ENCODE assay signal across 9 cellular contexts in genomic region chr2:173590278-173590811, GRCh38.
DNase-seq lines count a peak whose midpoint lies in the region; ATAC-seq and TF ChIP-seq lines count a peak whose summit lies in the region.
"Had no signal": no experiment of that assay in that cellular context is flagged by ENCODE, and none has a peak within 500 bp of the region (broad histone marks: within the 10 kb centered on the region; RNA-seq: fewer than 3 reads in every experiment).

No MANE protein-coding gene starts in this region.

- peaks cover 4 to 5% of the 10 kb centered on the region in 2 donors for H3K36me3 Mint-ChIP-seq in activated T-cell treated with anti-CD3 and anti-CD28 coated beads, Interleukin-2, amount 50 U/mL, for 72 hours (ENCODE audit: insufficient read depth in 2 of 2)
- H3K36me3 Mint-ChIP-seq in stimulated activated naive B cell treated with anti-CD40 and anti-IgM and Interleukin-4, amounts not matched to agents 10 μg/mL and 1 μg/mL and 100 μg/mL, for 72 hours: peaks cover 0 to 6% of the 10 kb centered on the region in 2 donors

- H3K4me1 ChIP-seq in adipocyte (ENCODE audit: control insufficient read depth, insufficient read depth, low read length) (peaks cover 14% of the 10 kb centered on the region), ovary (ENCODE audit: insufficient read depth) (no peaks in the 10 kb centered on the region)

- CTCF ChIA-PET in AG04450 (lab: Charles Lee): interaction anchor here (0.8 to 1.2 kb wide), 3 partner anchors 187 to 751 kb away, joined by 3 to 5 read pairs (median 4); no protein-coding TSS in a partner anchor

- peaks cover 2 to 3% of the 10 kb centered on the region in 2 donors for H3K9me3 Mint-ChIP-seq in activated T-cell treated with anti-CD3 and anti-CD28 coated beads, Interleukin-2, amount 50 U/mL, for 72 hours
- peaks cover 15 to 16% of the 10 kb centered on the region in 2 donors for H3K9me3 Mint-ChIP-seq in stimulated activated naive B cell treated with anti-CD40 and anti-IgM and Interleukin-4, amounts not matched to agents 10 μg/mL and 1 μg/mL and 100 μg/mL, for 72 hours

- H3K27ac ChIP-seq in AG04450 (ENCODE audit: low read depth, low read length) (peak overlapping the region; percentile 84), ovary (no peak overlapping the region)

- TF ChIP-seq CTCF in AG04450 (IDR thresholded peaks at IDR 0.05; ENCODE audit: low read depth, low read length) (no peak), ovary (IDR thresholded peaks at IDR 0.05) (no peak)

- POLR2A ChIA-PET in AG04450 (lab: Yijun Ruan, JAX): no interaction called here

- peak; percentile 82 for DNase-seq in AG04450 (ENCODE audit: low read depth, low spot score)
- DNase-seq in NCI-H1092 treated with DMSO at 0.1 percent for 48 hours (lab: John Stamatoyannopoulos, UW): peak; percentile 97
- DNase-seq in adipocyte (ENCODE audit: low read depth): peak; percentile 94
- DNase-seq in iPS-NIHi11 (ENCODE audit: low spot score): peak; percentile 47
- DNase-seq in ovary: no peak
- no peak for DNase-seq in activated T-cell treated with anti-CD3 and anti-CD28 coated beads, Interleukin-2, amount 50 U/mL, for 72 hours
- no peak for DNase-seq in stimulated activated naive B cell treated with anti-CD40 and anti-IgM and Interleukin-4, amounts not matched to agents 10 μg/mL and 1 μg/mL and 100 μg/mL, for 72 hours
- DNase-seq: KBM-7 had no signal

- TF ChIP-seq EP300 in ovary (IDR thresholded peaks at IDR 0.05): no peak

- no peaks in the 10 kb centered on the region for H3K27me3 ChIP-seq in AG04450 (ENCODE audit: control insufficient read depth, insufficient read depth, low read length)
- H3K27me3 ChIP-seq in adipocyte (replicated peaks; ENCODE audit: control insufficient read depth, insufficient read depth, low read length): no peaks in the 10 kb centered on the region
- H3K27me3 ChIP-seq in ovary: no peaks in the 10 kb centered on the region

- H3K9me3 ChIP-seq in AG04450 (ENCODE audit: control insufficient read depth, insufficient read depth, low read length) (peaks cover 14% of the 10 kb centered on the region), adipocyte (ENCODE audit: control insufficient read depth, low read length) (peaks cover 6% of the 10 kb centered on the region), ovary (no peaks in the 10 kb centered on the region)

- H3K9ac ChIP-seq in adipocyte (ENCODE audit: low read length): no peak overlapping the region

- 70 to 81% (median 77%) methylated on average over 6 of the region's 6 CpGs for WGBS in ovary, 3 donors

- no peak overlapping the region for H3K27ac Mint-ChIP-seq in activated T-cell treated with anti-CD3 and anti-CD28 coated beads, Interleukin-2, amount 50 U/mL, for 72 hours
- no peak overlapping the region for H3K27ac Mint-ChIP-seq in stimulated activated naive B cell treated with anti-CD40 and anti-IgM and Interleukin-4, amounts not matched to agents 10 μg/mL and 1 μg/mL and 100 μg/mL, for 72 hours

- peaks cover 6% of the 10 kb centered on the region for H3K27me3 Mint-ChIP-seq in activated T-cell treated with anti-CD3 and anti-CD28 coated beads, Interleukin-2, amount 50 U/mL, for 72 hours (ENCODE audit: low read depth)
- peaks cover 12 to 16% of the 10 kb centered on the region in 2 donors for H3K27me3 Mint-ChIP-seq in stimulated activated naive B cell treated with anti-CD40 and anti-IgM and Interleukin-4, amounts not matched to agents 10 μg/mL and 1 μg/mL and 100 μg/mL, for 72 hours

- TF ChIP-seq POLR2A in ovary (IDR thresholded peaks at IDR 0.05): no peak

- no peaks in the 10 kb centered on the region for H3K4me1 Mint-ChIP-seq in activated T-cell treated with anti-CD3 and anti-CD28 coated beads, Interleukin-2, amount 50 U/mL, for 72 hours (ENCODE audit: low read depth)
- no peaks in the 10 kb centered on the region for H3K4me1 Mint-ChIP-seq in stimulated activated naive B cell treated with anti-CD40 and anti-IgM and Interleukin-4, amounts not matched to agents 10 μg/mL and 1 μg/mL and 100 μg/mL, for 72 hours

- no peak for ATAC-seq in GM18519 (IDR thresholded peaks at IDR 0.05; ENCODE audit: low FRiP score, unreplicated experiment)
- no peak for ATAC-seq in activated T-cell treated with anti-CD3 and anti-CD28 coated beads, Interleukin-2, amount 50 U/mL, for 72 hours (replicated peaks in 1 of 2)
- no peak for ATAC-seq in stimulated activated naive B cell treated with anti-CD40 and anti-IgM and Interleukin-4, amounts not matched to agents 10 μg/mL and 1 μg/mL and 100 μg/mL, for 72 hours (replicated peaks)

- intact Hi-C loops in ovary (cut with DNase I): no loop called here

- H3K36me3 ChIP-seq in adipocyte (ENCODE audit: control insufficient read depth, insufficient read depth, low read length, severe bottlenecking) (no peaks in the 10 kb centered on the region), ovary (no peaks in the 10 kb centered on the region)

- H3K4me3 ChIP-seq in AG04450 (ENCODE audit: low read depth, low read length) (no peak overlapping the region), adipocyte (ENCODE audit: low read length) (no peak overlapping the region), ovary (no peak overlapping the region)

- H3K4me3 Mint-ChIP-seq in activated T-cell treated with anti-CD3 and anti-CD28 coated beads, Interleukin-2, amount 50 U/mL, for 72 hours: no peak overlapping the region
- H3K4me3 Mint-ChIP-seq in stimulated activated naive B cell treated with anti-CD40 and anti-IgM and Interleukin-4, amounts not matched to agents 10 μg/mL and 1 μg/mL and 100 μg/mL, for 72 hours: no peak overlapping the region

Comparison
In these comparisons a context has a peak if more than half of its experiments do, and no peak if none do; other contexts are left out.
1. DNase-seq: peak in AG04450 (single experiment), NCI-H1092 treated with DMSO at 0.1 percent for 48 hours (single experiment), adipocyte (single experiment) and iPS-NIHi11 (single experiment); none in ovary (0 of 5), activated T-cell treated with anti-CD3 and anti-CD28 coated beads, Interleukin-2, amount 50 U/mL, for 72 hours (0 of 2) and stimulated activated naive B cell treated with anti-CD40 and anti-IgM and Interleukin-4, amounts not matched to agents 10 μg/mL and 1 μg/mL and 100 μg/mL, for 72 hours (single experiment).